ENCODE assay signal across 8 cellular contexts in the genomic region with DNA sequence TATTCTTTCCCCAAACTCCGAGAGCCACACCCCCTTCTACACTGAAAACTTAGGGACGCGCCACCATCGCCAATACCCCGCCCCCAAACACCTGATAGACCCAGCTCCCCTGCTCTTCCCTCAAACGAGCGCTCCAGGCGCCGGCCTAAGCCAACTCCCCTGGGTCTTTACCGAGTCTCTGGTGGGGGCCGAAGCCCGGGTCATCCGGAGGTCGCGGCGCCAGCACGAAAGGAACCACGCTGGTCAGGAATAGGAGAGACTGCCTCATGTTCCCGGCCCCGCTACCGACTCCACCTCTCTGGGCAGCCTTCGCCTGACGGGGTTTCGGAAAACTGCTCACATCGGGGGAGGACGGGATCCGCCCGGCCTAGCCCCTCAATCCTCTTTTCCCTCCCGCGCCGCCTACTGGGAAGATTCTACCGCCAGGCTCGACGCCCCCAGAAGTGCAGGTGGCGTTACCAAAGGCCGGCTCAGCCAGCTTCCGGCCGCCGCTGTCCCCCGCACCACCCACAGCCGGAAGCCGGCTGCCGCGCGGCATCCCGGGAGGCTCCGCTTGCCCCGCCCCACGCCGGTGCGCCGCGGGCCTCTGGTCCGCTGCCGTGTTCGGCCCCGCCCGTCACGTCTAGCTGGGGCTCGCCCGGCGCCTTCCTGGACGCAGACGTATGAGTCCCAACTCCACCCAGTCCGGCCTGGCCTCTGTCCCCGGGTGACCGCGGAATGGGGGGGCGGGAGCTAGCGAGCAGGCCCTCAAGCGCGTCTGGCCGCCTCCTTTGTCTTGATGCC. TPM values are rescaled to one million over a fixed set of nuclear protein-coding genes. Genes with fewer than 3 reads are reported as not detected.
DNase-seq lines count a peak whose midpoint lies in the region; ATAC-seq, FAIRE-seq and TF ChIP-seq lines count a peak whose summit lies in the region.

ADAM17 (minus strand) TSS at position 493 of the 783 bp plus-strand sequence; CDS start at position 268, 225 bp downstream.

- no peaks in the 10 kb centered on the region for H3K9me3 Mint-ChIP-seq in central memory CD8-positive, alpha-beta T cell

- no peak for FAIRE-seq in keratinocyte (lab: Jason Lieb, UNC)

- H3K4me3 ChIP-seq in keratinocyte (ENCODE audit: control insufficient read depth in 2 of 3, extremely low read depth in 1 of 3, insufficient read depth in 2 of 3, low read depth in 1 of 3, low read length in 3 of 3): peak within 1 kb of the TSS; percentile 75 to 100 (median 98)

- in situ Hi-C loops in GM18951 (cut with MboI; ENCODE audit: low sequenced_read_pairs, unreplicated experiment): no loop called here

- peak within 1 kb of the TSS; percentile 93 for H3K4me3 Mint-ChIP-seq in central memory CD8-positive, alpha-beta T cell

- H3K4me1 ChIP-seq in keratinocyte (ENCODE audit: control insufficient read depth, extremely low read depth, insufficient read depth, low read length): peaks cover 37% of the 10 kb centered on the region

- TF ChIP-seq CTCF in AG09319 (IDR thresholded peaks at IDR 0.05; ENCODE audit: low read depth, low read length) (peak; percentile 32), keratinocyte (optimal IDR thresholded peaks at IDR 0.05 in 1 of 3, IDR thresholded peaks at IDR 0.05 in 1 of 3, conservative IDR thresholded peaks at IDR 0.05 in 1 of 3; ENCODE audit: extremely low read depth in 1 of 3, insufficient read depth in 2 of 3, low read length in 3 of 3) (peak; percentile 32 to 66 (median 59))

- no peaks in the 10 kb centered on the region for H4K20me1 ChIP-seq in keratinocyte (ENCODE audit: control insufficient read depth, extremely low read depth, insufficient read depth, low read length)

- DNase-seq in AG09319 (ENCODE audit: extremely low read depth, low read depth): peak; percentile 92
- DNase-seq in NCI-H226: peak; percentile 98
- DNase-seq in activated CD4-positive, CD25-positive, alpha-beta regulatory T cell treated with anti-CD3 and anti-CD28 coated beads, Interleukin-2, amount 50 U/mL, for 16 hours (ENCODE audit: low read depth, low spot score): peak; percentile 72
- DNase-seq in central memory CD8-positive, alpha-beta T cell (ENCODE audit: low spot score in 2 of 2): peak; percentile 70 to 72
- DNase-seq in keratinocyte (ENCODE audit: low read depth, low spot score): peak; percentile 80
- peak; percentile 73 to 80 for DNase-seq in stimulated activated CD4-positive, alpha-beta T cell treated with anti-CD3 and anti-CD28 coated beads, Interleukin-15, amount 100 ng/mL, for 1 hour (ENCODE audit: low read depth in 1 of 2, low spot score in 1 of 2)

- H3K27ac Mint-ChIP-seq in central memory CD8-positive, alpha-beta T cell (ENCODE audit: low read depth): peak within 1 kb of the TSS; percentile 91

- peak; percentile 96 for TF ChIP-seq POLR2A in GM18951 (IDR thresholded peaks at IDR 0.05; ENCODE audit: extremely low read depth, insufficient read depth, insufficient read length)

- peak within 1 kb of the TSS; percentile 91 for H3K4me2 ChIP-seq in keratinocyte (ENCODE audit: control insufficient read depth, extremely low read depth, insufficient read depth, low read depth, low read length)

- H3K9ac ChIP-seq in keratinocyte (ENCODE audit: control insufficient read depth, extremely low read depth, insufficient read depth, low read length): peak within 1 kb of the TSS; percentile 98

- dilution Hi-C loops in keratinocyte (cut with MboI; ENCODE audit: extremely low pct_ligation_motif_present, low sequenced_read_pairs): no loop called here

- H3K9me3 ChIP-seq in keratinocyte (ENCODE audit: control insufficient read depth, low read depth, low read length): no peaks in the 10 kb centered on the region

- no peaks in the 10 kb centered on the region for H3K27me3 ChIP-seq in keratinocyte (ENCODE audit: control insufficient read depth, extremely low read depth, insufficient read depth, low read length)

- H3K4me1 Mint-ChIP-seq in central memory CD8-positive, alpha-beta T cell: peaks cover 45% of the 10 kb centered on the region

- peak within 1 kb of the TSS; percentile 98 for H3K27ac ChIP-seq in keratinocyte (ENCODE audit: control insufficient read depth, insufficient read depth, low read length)

- no peaks in the 10 kb centered on the region for H3K36me3 ChIP-seq in keratinocyte (ENCODE audit: control insufficient read depth in 2 of 2, extremely low read depth in 1 of 2, insufficient read depth in 2 of 2, low read length in 2 of 2)

- no peaks in the 10 kb centered on the region for H3K9me1 ChIP-seq in keratinocyte (ENCODE audit: control insufficient read depth, extremely low read depth, insufficient read depth, low read length)

- peak within 1 kb of the TSS; percentile 92 for H2AFZ ChIP-seq in keratinocyte (ENCODE audit: control insufficient read depth, low read length)

- H3K27me3 Mint-ChIP-seq in central memory CD8-positive, alpha-beta T cell: no peaks in the 10 kb centered on the region

- peaks cover 55% of the 10 kb centered on the region for H3K79me2 ChIP-seq in keratinocyte (ENCODE audit: control insufficient read depth, insufficient read depth, low read length)

- H3K36me3 Mint-ChIP-seq in central memory CD8-positive, alpha-beta T cell (ENCODE audit: insufficient read depth): peaks cover 18% of the 10 kb centered on the region

- ATAC-seq in HG03196 (IDR thresholded peaks at IDR 0.05; ENCODE audit: unreplicated experiment): peak; percentile 90
- ATAC-seq in central memory CD8-positive, alpha-beta T cell (replicated peaks; ENCODE audit: extremely low read depth, poor library complexity, severe bottlenecking): peak; percentile 90

RNA-seq across cellular contexts. Expression of gene ADAM17, which starts in this region (rescaled TPM):
- polyA plus RNA-seq in keratinocyte: 12.4 to 14.3 TPM (median 13.3 TPM) in 3 replicates
- polyA plus RNA-seq in keratinocyte (2011; ENCODE audit: low read depth): 23.9 TPM
- 4.3 and 6.7 TPM in 2 replicates for polyA plus RNA-seq in keratinocyte (2011; cell fraction: cytosol; rRNA removed)
- polyA plus RNA-seq in keratinocyte (2011; cell fraction: nucleus; rRNA removed): 22.9 and 26.8 TPM in 2 replicates
- polyA plus RNA-seq in keratinocyte (2012; ENCODE audit: low replicate concordance): 20.0 and 27.2 TPM in 2 replicates
- polyA minus RNA-seq in keratinocyte: 11.4 to 25.7 TPM (median 19.8 TPM) in 3 replicates
- 7.7 TPM for polyA minus RNA-seq in keratinocyte (2011; cell fraction: cytosol; rRNA and poly(A)+ RNA removed)
- 27.6 and 45.6 TPM in 2 replicates for polyA minus RNA-seq in keratinocyte (2011; cell fraction: nucleus; rRNA and poly(A)+ RNA removed)

Comparison
In these comparisons a context has a peak if more than half of its experiments do, and no peak if none do; other contexts are left out.
1. Peak in every context shown above with its lines: DNase-seq, ATAC-seq, H3K4me3 ChIP-seq and H3K27ac ChIP-seq.